Comparison of ENCODE assay signal across 15 cellular contexts in genomic region chr16:89884041-89884421, GRCh38.
"Had no signal": no experiment of that assay in that cellular context is flagged by ENCODE, and none has a peak within 500 bp of the region (broad histone marks: within the 10 kb centered on the region; RNA-seq: fewer than 3 reads in every experiment).

No MANE protein-coding gene starts in this region.

- H3K27me3 Mint-ChIP-seq: effector memory CD8-positive, alpha-beta T cell; naive B cell had no signal

- H3K27me3 ChIP-seq: adrenal gland, gastroesophageal sphincter, heart right ventricle, neutrophil, transverse colon had no signal

- H3K9me3 ChIP-seq: adrenal gland, gastroesophageal sphincter, heart right ventricle, neutrophil, transverse colon had no signal

- DNase-seq: activated naive CD4-positive, alpha-beta T cell treated with anti-CD3 and anti-CD28 coated beads, Interleukin-2, amount 50 U/mL, for 16 hours; adrenal gland; central memory CD4-positive, alpha-beta T cell; effector memory CD8-positive, alpha-beta T cell; heart right ventricle; naive B cell; stimulated activated CD4-positive, alpha-beta T cell treated with anti-CD3 and anti-CD28 coated beads, Interleukin-2, amount 100 ng/mL, for 48 hours; stimulated activated naive CD4-positive, alpha-beta T cell treated with Interleukin-2 at 50 U/mL for 16 hours; substantia nigra; T-helper 2 cell; transverse colon had no signal

- H3K4me3 Mint-ChIP-seq: effector memory CD8-positive, alpha-beta T cell; naive B cell had no signal

- H3K4me1 ChIP-seq: adrenal gland, heart right ventricle, transverse colon had no signal

- ATAC-seq: effector memory CD8-positive, alpha-beta T cell; gastroesophageal sphincter had no signal

- H3K4me3 ChIP-seq: adrenal gland, gastroesophageal sphincter, heart right ventricle, lung, transverse colon had no signal

- H3K27ac ChIP-seq: adrenal gland, epithelial cell of prostate, gastroesophageal sphincter, heart right ventricle, neutrophil, transverse colon had no signal

- H3K9me3 Mint-ChIP-seq: effector memory CD8-positive, alpha-beta T cell; naive B cell had no signal
